8 cellular contexts compared by ENCODE assay signal in genomic region chr10:43078986-43079273, GRCh38. TPM values are rescaled to one million over a fixed set of nuclear protein-coding genes. Genes with fewer than 3 reads are reported as not detected.
A peak's percentile ranks its signal among the peaks of the same experiment; 100 is the strongest.
DNase-seq lines count a peak whose midpoint lies in the region; ATAC-seq and TF ChIP-seq lines count a peak whose summit lies in the region.

No MANE protein-coding gene starts in this region.

- no peaks in the 10 kb centered on the region for H3K9me3 ChIP-seq in osteoblast (ENCODE audit: low read depth, low read length)

- no peak overlapping the region for H3K4me2 ChIP-seq in osteoblast (ENCODE audit: insufficient read depth, low read length)

- peak; percentile 42 for TF ChIP-seq CTCF in osteoblast (IDR thresholded peaks at IDR 0.05; ENCODE audit: extremely low read depth, low read depth, low read length)

- H3K4me3 ChIP-seq in osteoblast (ENCODE audit: insufficient read depth, low read length) = no peak overlapping the region

- no peaks in the 10 kb centered on the region for H3K4me1 ChIP-seq in osteoblast (ENCODE audit: insufficient read depth, low read length)

- no peaks in the 10 kb centered on the region for H3K79me2 ChIP-seq in osteoblast (ENCODE audit: insufficient read depth, low read length)

- no peak overlapping the region for H3K27ac ChIP-seq in osteoblast (ENCODE audit: low read depth, low read length)

- H2AFZ ChIP-seq in osteoblast (ENCODE audit: low read length) = no peak overlapping the region

- H3K27me3 ChIP-seq in osteoblast (ENCODE audit: insufficient read depth, low read length) = peaks cover 18% of the 10 kb centered on the region

- peak; percentile 55 for DNase-seq in activated CD4-positive, alpha-beta T cell treated with anti-CD3 and anti-CD28 coated beads for 48 hours
- DNase-seq in activated CD4-positive, alpha-beta T cell treated with anti-CD3 and anti-CD28 coated beads for 4 hours = no peak
- DNase-seq in NCI-H460 (ENCODE audit: extremely low read depth, low read depth) (peak; percentile 34), cerebellar cortex (ENCODE audit: low spot score) (peak; percentile 10), osteoblast (ENCODE audit: insufficient read length, low spot score, missing footprints) (peak; percentile 95), islet precursor cell (no peak), epidermal melanocyte (ENCODE audit: insufficient read length, low spot score) (no peak)

- no peaks in the 10 kb centered on the region for H3K36me3 ChIP-seq in osteoblast (ENCODE audit: insufficient read depth, low read length)

- no peaks in the 10 kb centered on the region for H4K20me1 ChIP-seq in osteoblast (ENCODE audit: insufficient read depth, low read length)

- ATAC-seq in HG02759 (IDR thresholded peaks at IDR 0.05; ENCODE audit: unreplicated experiment) = no peak

RNA-seq across cellular contexts. Expression of gene RET, which starts 2.1 kb away (rescaled TPM):
- 0.02 TPM in 1 of 2 replicates, not detected in the other for total RNA-seq in NCI-H460 (2014; rRNA removed; shearing (Covaris generic))
- polyA plus RNA-seq in NCI-H460 (2014; cell fraction: nucleus; rRNA removed) = 0.26 TPM in 1 of 2 replicates, not detected in the other
- under 0.01 TPM in 2 replicates for total RNA-seq in osteoblast

RNA-seq across cellular contexts. Expression of gene CSGALNACT2, which starts 59.3 kb away (rescaled TPM):
- total RNA-seq in NCI-H460 (2014; rRNA removed; shearing (Covaris generic)) = 10.9 and 18.1 TPM in 2 replicates
- 8.8 and 9.6 TPM in 2 replicates for polyA plus RNA-seq in NCI-H460 (2014; cell fraction: nucleus; rRNA removed)
- total RNA-seq in osteoblast = 31.8 and 37.7 TPM in 2 replicates

Comparison
In these comparisons a context has a peak if more than half of its experiments do, and no peak if none do; other contexts are left out.
1. DNase-seq: peak in activated CD4-positive, alpha-beta T cell treated with anti-CD3 and anti-CD28 coated beads for 48 hours (single experiment), NCI-H460 (single experiment), cerebellar cortex (single experiment) and osteoblast (single experiment); none in activated CD4-positive, alpha-beta T cell treated with anti-CD3 and anti-CD28 coated beads for 4 hours (0 of 2), islet precursor cell (single experiment) and epidermal melanocyte (single experiment).